ENCODE assay signal across 25 cellular contexts in genomic region chr5:109482748-109483147, GRCh38.
"Had no signal": no experiment of that assay in that cellular context is flagged by ENCODE, and none has a peak within 500 bp of the region (broad histone marks: within the 10 kb centered on the region; RNA-seq: fewer than 3 reads in every experiment).

No MANE protein-coding gene starts in this region.

- H3K36me3 Mint-ChIP-seq: activated naive CD8-positive, alpha-beta T cell treated with anti-CD3 and anti-CD28 coated beads, Interleukin-2, amount 10 ng/mL, durations not matched to agents 7 days and 5 days had no signal

- H3K36me3 ChIP-seq: adrenal gland, Peyer's patch, SJSA1 had no signal

- H3K9me3 Mint-ChIP-seq: activated naive CD8-positive, alpha-beta T cell treated with anti-CD3 and anti-CD28 coated beads, Interleukin-2, amount 10 ng/mL, durations not matched to agents 7 days and 5 days; T-helper 1 cell treated with Interleukin-12 subunit alpha and Interleukin-12 subunit beta and Interleukin-4 antibody, amounts not matched to agents 30 μg/mL and 1 μg/mL, for 36 hours had no signal

- H3K27me3 ChIP-seq: adrenal gland, Peyer's patch had no signal

- H3K27ac ChIP-seq: adrenal gland, Peyer's patch, RWPE1, SJSA1 had no signal

- H3K9me3 ChIP-seq: adrenal gland, Peyer's patch, SJSA1 had no signal

- H3K4me3 ChIP-seq: adrenal gland, K562, Peyer's patch, SJSA1 had no signal

- ATAC-seq: activated CD4-positive, CD25-positive, alpha-beta regulatory T cell treated with anti-CD3 and anti-CD28 coated beads, Interleukin-2, amount 50 U/mL, for 24 hours; activated CD8-positive, alpha-beta T cell treated with anti-CD3 and anti-CD28 coated beads, Interleukin-2, amount 10 ng/mL, durations not matched to agents 7 days and 5 days; K562; SK-N-SH treated with all-trans-retinoic acid at 6 μM for 48 hours had no signal

- DNase-seq: activated CD4-positive, alpha-beta T cell treated with anti-CD3 and anti-CD28 coated beads for 48 hours; activated CD4-positive, alpha-beta T cell treated with anti-CD3 and anti-CD28 coated beads, Interleukin-2, amount 50 U/mL, for 4 hours; activated CD8-positive, alpha-beta memory T cell treated with anti-CD3 and anti-CD28 coated beads, Interleukin-2, amount 50 U/mL, for 48 hours; activated CD8-positive, alpha-beta T cell treated with anti-CD3 and anti-CD28 coated beads, Interleukin-2, amount 10 ng/mL, durations not matched to agents 7 days and 5 days; activated naive CD4-positive, alpha-beta T cell treated with anti-CD3 and anti-CD28 coated beads, Interleukin-2, amount 50 U/mL, for 16 hours; activated naive CD8-positive, alpha-beta T cell treated with anti-CD3 and anti-CD28 coated beads, Interleukin-2, amount 10 ng/mL, durations not matched to agents 7 days and 5 days; activated T-cell treated with anti-CD3 and anti-CD28 coated beads, Interleukin-2, amount 50 U/mL, for 1 hour; adrenal gland; anterior cingulate cortex; Karpas-422; NCI-H1417; NCI-H1930; NCI-H2171; NCI-H2227 treated with DMSO at 0.1 percent for 48 hours; NCI-H526; NCI-H774; Peyer's patch; Right ventricle myocardium superior; SW 1271 had no signal

- H3K4me3 Mint-ChIP-seq: activated CD8-positive, alpha-beta T cell treated with anti-CD3 and anti-CD28 coated beads, Interleukin-2, amount 10 ng/mL, durations not matched to agents 7 days and 5 days; activated naive CD8-positive, alpha-beta T cell treated with anti-CD3 and anti-CD28 coated beads, Interleukin-2, amount 10 ng/mL, durations not matched to agents 7 days and 5 days; T-helper 1 cell treated with Interleukin-12 subunit alpha and Interleukin-12 subunit beta and Interleukin-4 antibody, amounts not matched to agents 30 μg/mL and 1 μg/mL, for 36 hours had no signal

- H3K27ac Mint-ChIP-seq: activated CD8-positive, alpha-beta T cell treated with anti-CD3 and anti-CD28 coated beads, Interleukin-2, amount 10 ng/mL, durations not matched to agents 7 days and 5 days; activated naive CD8-positive, alpha-beta T cell treated with anti-CD3 and anti-CD28 coated beads, Interleukin-2, amount 10 ng/mL, durations not matched to agents 7 days and 5 days; T-helper 1 cell treated with Interleukin-12 subunit alpha and Interleukin-12 subunit beta and Interleukin-4 antibody, amounts not matched to agents 30 μg/mL and 1 μg/mL, for 36 hours had no signal

- H3K4me1 Mint-ChIP-seq: activated naive CD8-positive, alpha-beta T cell treated with anti-CD3 and anti-CD28 coated beads, Interleukin-2, amount 10 ng/mL, durations not matched to agents 7 days and 5 days had no signal

- H3K4me1 ChIP-seq: SJSA1 had no signal
